Comparison of ENCODE assay signal across 24 cellular contexts in the genomic region with DNA sequence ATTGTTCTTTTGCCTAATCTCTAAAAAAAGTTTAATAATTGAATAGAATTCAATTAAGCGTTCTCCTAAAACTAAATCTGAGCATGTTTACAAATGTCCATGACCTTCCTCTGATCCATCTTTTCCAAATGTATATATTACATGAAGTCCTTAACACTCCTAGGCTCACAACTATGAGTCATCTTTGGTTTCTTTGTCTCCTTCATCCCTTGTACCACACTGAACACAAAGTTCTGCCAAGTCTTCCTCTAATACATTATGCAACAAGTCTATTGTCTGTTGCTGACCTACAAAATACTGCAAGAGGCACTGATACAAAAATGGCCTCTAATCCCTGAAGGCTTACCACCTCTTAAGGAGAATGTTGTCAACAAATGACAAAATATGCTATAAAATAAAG.
"Had no signal": no experiment of that assay in that cellular context is flagged by ENCODE, and none has a peak within 500 bp of the region (broad histone marks: within the 10 kb centered on the region; RNA-seq: fewer than 3 reads in every experiment).

No MANE protein-coding gene starts in this region.

- H3K27me3 ChIP-seq: ascending aorta, esophagus squamous epithelium, foreskin keratinocyte had no signal

- H3K36me3 ChIP-seq: ascending aorta, esophagus squamous epithelium, lower lobe of right lung had no signal

- H3K27me3 Mint-ChIP-seq: activated naive CD4-positive, alpha-beta T cell treated with anti-CD3 and anti-CD28 coated beads, Interleukin-2, amount 50 U/mL, for 24 hours; central memory CD8-positive, alpha-beta T cell; progenitor cell of endocrine pancreas; stimulated activated naive CD8-positive, alpha-beta T cell treated with anti-CD3 and anti-CD28 coated beads, Interleukin-15, amount 100 ng/mL, for 72 hours; type B pancreatic cell had no signal

- H3K9me3 ChIP-seq: ascending aorta, esophagus squamous epithelium had no signal

- H3K4me1 ChIP-seq: ascending aorta, esophagus squamous epithelium, foreskin keratinocyte, lower lobe of right lung had no signal

- H3K36me3 Mint-ChIP-seq: activated naive CD4-positive, alpha-beta T cell treated with anti-CD3 and anti-CD28 coated beads, Interleukin-2, amount 50 U/mL, for 24 hours; type B pancreatic cell had no signal

- H3K27ac ChIP-seq: ascending aorta, coronary artery, esophagus squamous epithelium, foreskin keratinocyte, lower lobe of right lung had no signal

- H3K9me3 Mint-ChIP-seq: T-helper 1 cell treated with Interleukin-12 subunit alpha and Interleukin-12 subunit beta and Interleukin-4 antibody, amounts not matched to agents 30 μg/mL and 1 μg/mL, for 36 hours; type B pancreatic cell had no signal

- H3K4me3 ChIP-seq: ascending aorta, coronary artery, esophagus squamous epithelium, lower lobe of right lung had no signal

- H3K27ac Mint-ChIP-seq: activated naive CD4-positive, alpha-beta T cell treated with anti-CD3 and anti-CD28 coated beads, Interleukin-2, amount 50 U/mL, for 24 hours; progenitor cell of endocrine pancreas; stimulated activated naive CD8-positive, alpha-beta T cell treated with anti-CD3 and anti-CD28 coated beads, Interleukin-15, amount 100 ng/mL, for 72 hours; T-helper 1 cell treated with Interleukin-12 subunit alpha and Interleukin-12 subunit beta and Interleukin-4 antibody, amounts not matched to agents 30 μg/mL and 1 μg/mL, for 36 hours; type B pancreatic cell had no signal

- H3K4me1 Mint-ChIP-seq: activated naive CD4-positive, alpha-beta T cell treated with anti-CD3 and anti-CD28 coated beads, Interleukin-2, amount 50 U/mL, for 24 hours; central memory CD8-positive, alpha-beta T cell; stimulated activated naive CD8-positive, alpha-beta T cell treated with anti-CD3 and anti-CD28 coated beads, Interleukin-15, amount 100 ng/mL, for 72 hours had no signal

- DNase-seq: activated CD4-positive, alpha-beta T cell treated with anti-CD3 and anti-CD28 coated beads, Interleukin-2, amount 50 U/mL, for 1 hour; activated CD8-positive, alpha-beta memory T cell treated with anti-CD3 and anti-CD28 coated beads for 24 hours; activated CD8-positive, alpha-beta memory T cell treated with anti-CD3 and anti-CD28 coated beads, Interleukin-2, amount 50 U/mL, for 48 hours; activated effector memory CD4-positive, alpha-beta T cell treated with Interleukin-2 at 50 U/mL for 16 hours; activated T-cell treated with anti-CD3 and anti-CD28 coated beads, Interleukin-2, amount 50 U/mL, for 48 hours; effector CD4-positive, alpha-beta T cell; esophagus squamous epithelium; foreskin keratinocyte; glutamatergic neuron; hippocampal formation; islet precursor cell; left colon; lower lobe of right lung; right cardiac atrium; small intestine; stimulated activated CD4-positive, alpha-beta T cell treated with anti-CD3 and anti-CD28 coated beads, Interleukin-4, amount 100 ng/mL, for 1 hour; stimulated activated naive CD8-positive, alpha-beta T cell treated with anti-CD3 and anti-CD28 coated beads, Interleukin-15, amount 100 ng/mL, for 72 hours had no signal

- H3K4me3 Mint-ChIP-seq: activated naive CD4-positive, alpha-beta T cell treated with anti-CD3 and anti-CD28 coated beads, Interleukin-2, amount 50 U/mL, for 24 hours; central memory CD8-positive, alpha-beta T cell; stimulated activated naive CD8-positive, alpha-beta T cell treated with anti-CD3 and anti-CD28 coated beads, Interleukin-15, amount 100 ng/mL, for 72 hours; T-helper 1 cell treated with Interleukin-12 subunit alpha and Interleukin-12 subunit beta and Interleukin-4 antibody, amounts not matched to agents 30 μg/mL and 1 μg/mL, for 36 hours; type B pancreatic cell had no signal
